In the genomic region with DNA sequence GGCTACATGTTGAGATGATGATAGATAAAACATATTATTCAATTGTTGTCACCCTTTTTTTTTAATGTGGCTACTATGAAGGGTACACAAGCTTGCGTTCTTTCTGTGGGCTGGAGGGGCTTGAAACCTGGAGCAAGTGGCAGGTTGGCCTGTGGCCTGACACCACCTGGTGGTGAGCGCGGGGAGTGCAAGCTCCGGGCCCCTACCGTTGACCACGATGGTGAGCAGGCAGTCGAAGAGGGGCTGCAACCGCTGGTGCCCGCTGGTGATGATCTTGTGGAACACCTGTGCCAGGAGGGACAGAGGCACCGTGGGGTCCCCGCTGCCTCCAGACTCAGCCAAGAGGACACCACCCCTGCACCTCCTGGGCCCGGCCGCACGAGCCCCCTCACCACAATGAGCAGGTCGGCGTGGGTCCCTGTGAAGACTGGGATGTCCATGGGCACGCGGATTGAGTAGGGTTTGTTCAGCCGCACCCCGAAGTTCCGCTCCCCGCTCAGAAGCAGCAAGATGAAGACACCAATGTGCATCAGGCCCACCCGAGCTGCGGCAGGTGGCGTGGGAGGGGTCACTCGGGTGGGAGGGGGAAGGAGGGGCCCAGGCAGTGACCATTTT, we compare ENCODE assay signal across 8 cellular contexts.
DNase-seq lines count a peak whose midpoint lies in the region; ATAC-seq and TF ChIP-seq lines count a peak whose summit lies in the region.

No MANE protein-coding gene starts in this region.

- no peak overlapping the region for H3K27ac ChIP-seq in coronary artery

- POLR2A ChIA-PET in AG04449 (lab: Yijun Ruan, JAX) = no interaction called here

- TF ChIP-seq CTCF in AG04449 (IDR thresholded peaks at IDR 0.05; ENCODE audit: insufficient read depth, low read length, missing control alignments) = peak; percentile 94
- peak; percentile 80 for TF ChIP-seq CTCF in coronary artery (IDR thresholded peaks at IDR 0.05)

- ATAC-seq in GM19463 (IDR thresholded peaks at IDR 0.05; ENCODE audit: unreplicated experiment) = no peak

- H3K4me3 ChIP-seq in AG04449 (ENCODE audit: low read depth, low read length) (no peak overlapping the region), coronary artery (no peak overlapping the region)

- CTCF ChIA-PET in AG04449 (lab: Yijun Ruan, JAX) = interaction anchor here (0.7 to 9.5 kb wide), 42 partner anchors 10 to 301 kb away, joined by 3 to 181 read pairs (median 4); a partner anchor contains a TSS

- no peak for DNase-seq in AG04449 (ENCODE audit: low read depth, low spot score)
- DNase-seq in GM19238 (ENCODE audit: insufficient read length, low spot score) = peak; percentile 87
- peak; percentile 22 for DNase-seq in NCI-H748 treated with DMSO at 0.1 percent for 48 hours (lab: John Stamatoyannopoulos, UW)
- peak; percentile 80 for DNase-seq in activated CD4-positive, alpha-beta T cell treated with anti-CD3 and anti-CD28 coated beads, Interleukin-2, amount 50 U/mL, for 1 hour
- no peak for DNase-seq in coronary artery (ENCODE audit: low spot score)
- DNase-seq in medulla oblongata (ENCODE audit: extremely low spot score) = peak; percentile 49
- peak; percentile 63 to 64 for DNase-seq in stimulated activated CD8-positive, alpha-beta memory T cell treated with anti-CD3 and anti-CD28 coated beads, Interleukin-2, amount 100 ng/mL, for 1 hour (ENCODE audit: low read depth in 2 of 2)

Comparison
In these comparisons a context has a peak if more than half of its experiments do, and no peak if none do; other contexts are left out.
1. DNase-seq: peak in GM19238 (single experiment), NCI-H748 treated with DMSO at 0.1 percent for 48 hours (single experiment), activated CD4-positive, alpha-beta T cell treated with anti-CD3 and anti-CD28 coated beads, Interleukin-2, amount 50 U/mL, for 1 hour (single experiment), medulla oblongata (single experiment) and stimulated activated CD8-positive, alpha-beta memory T cell treated with anti-CD3 and anti-CD28 coated beads, Interleukin-2, amount 100 ng/mL, for 1 hour (2 of 2); none in AG04449 (single experiment) and coronary artery (single experiment).